In the genomic region with DNA sequence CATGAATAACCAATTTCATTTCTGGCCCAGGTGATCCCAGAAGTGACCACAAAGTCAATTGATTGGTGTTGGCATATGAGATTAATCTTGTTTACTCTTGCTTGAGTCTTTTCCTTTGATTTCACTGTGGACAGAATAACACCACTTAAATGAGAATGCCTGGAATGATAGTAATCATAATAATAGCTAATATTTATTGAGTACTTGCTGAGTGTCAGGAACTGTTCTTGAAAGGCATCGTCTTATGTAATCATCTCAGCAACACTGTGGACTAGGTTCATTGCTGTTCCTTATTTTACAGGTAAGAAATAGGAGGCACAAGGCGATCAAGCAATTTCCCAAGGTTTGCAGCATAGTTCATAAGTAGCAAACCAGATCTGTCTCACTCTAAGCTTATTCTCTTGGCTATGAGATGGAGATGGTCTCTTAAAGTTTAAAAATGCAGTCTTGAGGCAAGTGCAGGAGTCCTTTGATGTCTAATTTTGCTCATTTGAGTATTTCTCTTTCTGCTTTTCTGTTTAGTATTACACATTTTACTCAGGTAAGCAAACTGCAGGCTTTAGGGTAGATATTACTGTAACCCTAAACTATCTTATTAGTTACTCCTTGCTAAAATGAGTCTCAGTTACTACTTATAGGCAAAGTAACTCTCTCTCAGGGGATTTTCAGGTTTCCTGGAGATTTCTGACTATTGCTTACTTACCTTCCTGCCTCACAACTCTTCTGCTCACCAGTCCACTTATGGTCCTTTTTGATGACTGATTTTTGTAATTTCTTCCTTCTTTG, we compare ENCODE assay signal across 1 cellular context.
TF ChIP-seq lines count a peak whose summit lies in the region.

No MANE protein-coding gene starts in this region.

TF ChIP-seq in HepG2, 621 proteins besides CTCF, POLR2A, EP300 and RAD21 (continued from another document and continues in another):
- TF ChIP-seq, protein P1, sequence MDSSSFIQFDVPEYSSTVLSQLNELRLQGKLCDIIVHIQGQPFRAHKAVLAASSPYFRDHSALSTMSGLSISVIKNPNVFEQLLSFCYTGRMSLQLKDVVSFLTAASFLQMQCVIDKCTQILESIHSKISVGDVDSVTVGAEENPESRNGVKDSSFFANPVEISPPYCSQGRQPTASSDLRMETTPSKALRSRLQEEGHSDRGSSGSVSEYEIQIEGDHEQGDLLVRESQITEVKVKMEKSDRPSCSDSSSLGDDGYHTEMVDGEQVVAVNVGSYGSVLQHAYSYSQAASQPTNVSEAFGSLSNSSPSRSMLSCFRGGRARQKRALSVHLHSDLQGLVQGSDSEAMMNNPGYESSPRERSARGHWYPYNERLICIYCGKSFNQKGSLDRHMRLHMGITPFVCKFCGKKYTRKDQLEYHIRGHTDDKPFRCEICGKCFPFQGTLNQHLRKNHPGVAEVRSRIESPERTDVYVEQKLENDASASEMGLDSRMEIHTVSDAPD (CRISPR knock-in tag; IDR thresholded peaks at IDR 0.05) = no peak
- TF ChIP-seq CENPT (CRISPR knock-in tag; IDR thresholded peaks at IDR 0.05; ENCODE audit: low read depth) = no peak
- TF ChIP-seq, protein P2, sequence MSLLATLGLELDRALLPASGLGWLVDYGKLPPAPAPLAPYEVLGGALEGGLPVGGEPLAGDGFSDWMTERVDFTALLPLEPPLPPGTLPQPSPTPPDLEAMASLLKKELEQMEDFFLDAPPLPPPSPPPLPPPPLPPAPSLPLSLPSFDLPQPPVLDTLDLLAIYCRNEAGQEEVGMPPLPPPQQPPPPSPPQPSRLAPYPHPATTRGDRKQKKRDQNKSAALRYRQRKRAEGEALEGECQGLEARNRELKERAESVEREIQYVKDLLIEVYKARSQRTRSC (CRISPR knock-in tag; IDR thresholded peaks at IDR 0.05; ENCODE audit: low read depth) = no peak
- no peak for TF ChIP-seq ZNF775 (CRISPR knock-in tag; IDR thresholded peaks at IDR 0.05; ENCODE audit: borderline replicate concordance)
- TF ChIP-seq, protein P3, sequence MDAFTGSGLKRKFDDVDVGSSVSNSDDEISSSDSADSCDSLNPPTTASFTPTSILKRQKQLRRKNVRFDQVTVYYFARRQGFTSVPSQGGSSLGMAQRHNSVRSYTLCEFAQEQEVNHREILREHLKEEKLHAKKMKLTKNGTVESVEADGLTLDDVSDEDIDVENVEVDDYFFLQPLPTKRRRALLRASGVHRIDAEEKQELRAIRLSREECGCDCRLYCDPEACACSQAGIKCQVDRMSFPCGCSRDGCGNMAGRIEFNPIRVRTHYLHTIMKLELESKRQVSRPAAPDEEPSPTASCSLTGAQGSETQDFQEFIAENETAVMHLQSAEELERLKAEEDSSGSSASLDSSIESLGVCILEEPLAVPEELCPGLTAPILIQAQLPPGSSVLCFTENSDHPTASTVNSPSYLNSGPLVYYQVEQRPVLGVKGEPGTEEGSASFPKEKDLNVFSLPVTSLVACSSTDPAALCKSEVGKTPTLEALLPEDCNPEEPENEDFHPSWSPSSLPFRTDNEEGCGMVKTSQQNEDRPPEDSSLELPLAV (CRISPR knock-in tag; conservative IDR thresholded peaks at IDR 0.05; ENCODE audit: low read depth) = no peak
- no peak for TF ChIP-seq FOXC1 (CRISPR knock-in tag; IDR thresholded peaks at IDR 0.05; ENCODE audit: borderline replicate concordance)
- TF ChIP-seq ZNF383 (CRISPR knock-in tag; IDR thresholded peaks at IDR 0.05; ENCODE audit: borderline replicate concordance) = 0 out of 2 replicates have a peak, but pooled peaks have one; percentile 27
- TF ChIP-seq GTF3A (CRISPR knock-in tag; conservative IDR thresholded peaks at IDR 0.05) = no peak
- no peak for TF ChIP-seq HOXA3 (CRISPR knock-in tag; IDR thresholded peaks at IDR 0.05)
- no peak for TF ChIP-seq EZH2 (conservative IDR thresholded peaks at IDR 0.05; ENCODE audit: low read depth, low read length)
- TF ChIP-seq ARNTL (CRISPR knock-in tag; IDR thresholded peaks at IDR 0.05) = peak; percentile 59; the same call in 1 of the 2 replicates
- TF ChIP-seq, protein P4, sequence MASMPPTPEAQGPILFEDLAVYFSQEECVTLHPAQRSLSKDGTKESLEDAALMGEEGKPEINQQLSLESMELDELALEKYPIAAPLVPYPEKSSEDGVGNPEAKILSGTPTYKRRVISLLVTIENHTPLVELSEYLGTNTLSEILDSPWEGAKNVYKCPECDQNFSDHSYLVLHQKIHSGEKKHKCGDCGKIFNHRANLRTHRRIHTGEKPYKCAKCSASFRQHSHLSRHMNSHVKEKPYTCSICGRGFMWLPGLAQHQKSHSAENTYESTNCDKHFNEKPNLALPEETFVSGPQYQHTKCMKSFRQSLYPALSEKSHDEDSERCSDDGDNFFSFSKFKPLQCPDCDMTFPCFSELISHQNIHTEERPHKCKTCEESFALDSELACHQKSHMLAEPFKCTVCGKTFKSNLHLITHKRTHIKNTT (CRISPR knock-in tag; IDR thresholded peaks at IDR 0.05) = no peak
- TF ChIP-seq ZNF724P (CRISPR knock-in tag; IDR thresholded peaks at IDR 0.05; ENCODE audit: borderline replicate concordance) = no peak
- peak; percentile 94 for TF ChIP-seq TEAD3 (CRISPR knock-in tag; optimal IDR thresholded peaks at IDR 0.05; ENCODE audit: borderline replicate concordance)
- TF ChIP-seq ZNF207 (IDR thresholded peaks at IDR 0.05; ENCODE audit: borderline replicate concordance) = no peak
- no peak for TF ChIP-seq ZNF891 (CRISPR knock-in tag; IDR thresholded peaks at IDR 0.05)
- peak; percentile 76; the same call in 1 of the 2 replicates for TF ChIP-seq ZMYM4 (CRISPR knock-in tag; IDR thresholded peaks at IDR 0.05)
- TF ChIP-seq FOSL1 (CRISPR knock-in tag; IDR thresholded peaks at IDR 0.05; ENCODE audit: borderline replicate concordance) = no peak; the same call in 1 of the 2 replicates
- TF ChIP-seq, protein P5, sequence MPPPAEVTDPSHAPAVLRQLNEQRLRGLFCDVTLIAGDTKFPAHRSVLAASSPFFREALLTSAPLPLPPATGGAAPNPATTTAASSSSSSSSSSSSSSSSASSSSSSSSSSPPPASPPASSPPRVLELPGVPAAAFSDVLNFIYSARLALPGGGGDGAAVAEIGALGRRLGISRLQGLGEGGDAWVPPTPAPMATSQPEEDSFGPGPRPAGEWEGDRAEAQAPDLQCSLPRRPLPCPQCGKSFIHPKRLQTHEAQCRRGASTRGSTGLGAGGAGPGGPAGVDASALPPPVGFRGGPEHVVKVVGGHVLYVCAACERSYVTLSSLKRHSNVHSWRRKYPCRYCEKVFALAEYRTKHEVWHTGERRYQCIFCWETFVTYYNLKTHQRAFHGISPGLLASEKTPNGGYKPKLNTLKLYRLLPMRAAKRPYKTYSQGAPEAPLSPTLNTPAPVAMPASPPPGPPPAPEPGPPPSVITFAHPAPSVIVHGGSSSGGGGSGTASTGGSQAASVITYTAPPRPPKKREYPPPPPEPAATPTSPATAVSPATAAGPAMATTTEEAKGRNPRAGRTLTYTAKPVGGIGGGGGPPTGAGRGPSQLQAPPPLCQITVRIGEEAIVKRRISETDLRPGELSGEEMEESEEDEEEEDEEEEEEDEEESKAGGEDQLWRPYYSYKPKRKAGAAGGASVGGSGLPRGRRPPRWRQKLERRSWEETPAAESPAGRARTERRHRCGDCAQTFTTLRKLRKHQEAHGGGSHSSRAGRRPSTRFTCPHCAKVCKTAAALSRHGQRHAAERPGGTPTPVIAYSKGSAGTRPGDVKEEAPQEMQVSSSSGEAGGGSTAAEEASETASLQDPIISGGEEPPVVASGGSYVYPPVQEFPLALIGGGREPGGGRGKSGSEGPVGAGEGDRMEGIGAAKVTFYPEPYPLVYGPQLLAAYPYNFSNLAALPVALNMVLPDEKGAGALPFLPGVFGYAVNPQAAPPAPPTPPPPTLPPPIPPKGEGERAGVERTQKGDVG (CRISPR knock-in tag; IDR thresholded peaks at IDR 0.05; ENCODE audit: borderline replicate concordance) = no peak
- no peak for TF ChIP-seq ZNF563 (CRISPR knock-in tag; IDR thresholded peaks at IDR 0.05)
- TF ChIP-seq ZNF569 (CRISPR knock-in tag; IDR thresholded peaks at IDR 0.05; ENCODE audit: borderline replicate concordance) = no peak
- TF ChIP-seq ZNF598 (CRISPR knock-in tag; IDR thresholded peaks at IDR 0.05; ENCODE audit: borderline replicate concordance) = no peak
- no peak for TF ChIP-seq KLF13 (CRISPR knock-in tag; IDR thresholded peaks at IDR 0.05)
- TF ChIP-seq, protein P6, sequence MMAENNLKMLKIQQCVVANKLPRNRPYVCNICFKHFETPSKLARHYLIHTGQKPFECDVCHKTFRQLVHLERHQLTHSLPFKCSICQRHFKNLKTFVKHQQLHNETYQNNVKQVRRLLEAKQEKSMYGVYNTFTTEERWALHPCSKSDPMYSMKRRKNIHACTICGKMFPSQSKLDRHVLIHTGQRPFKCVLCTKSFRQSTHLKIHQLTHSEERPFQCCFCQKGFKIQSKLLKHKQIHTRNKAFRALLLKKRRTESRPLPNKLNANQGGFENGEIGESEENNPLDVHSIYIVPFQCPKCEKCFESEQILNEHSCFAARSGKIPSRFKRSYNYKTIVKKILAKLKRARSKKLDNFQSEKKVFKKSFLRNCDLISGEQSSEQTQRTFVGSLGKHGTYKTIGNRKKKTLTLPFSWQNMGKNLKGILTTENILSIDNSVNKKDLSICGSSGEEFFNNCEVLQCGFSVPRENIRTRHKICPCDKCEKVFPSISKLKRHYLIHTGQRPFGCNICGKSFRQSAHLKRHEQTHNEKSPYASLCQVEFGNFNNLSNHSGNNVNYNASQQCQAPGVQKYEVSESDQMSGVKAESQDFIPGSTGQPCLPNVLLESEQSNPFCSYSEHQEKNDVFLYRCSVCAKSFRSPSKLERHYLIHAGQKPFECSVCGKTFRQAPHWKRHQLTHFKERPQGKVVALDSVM (CRISPR knock-in tag; IDR thresholded peaks at IDR 0.05) = no peak
- TF ChIP-seq, protein P7, sequence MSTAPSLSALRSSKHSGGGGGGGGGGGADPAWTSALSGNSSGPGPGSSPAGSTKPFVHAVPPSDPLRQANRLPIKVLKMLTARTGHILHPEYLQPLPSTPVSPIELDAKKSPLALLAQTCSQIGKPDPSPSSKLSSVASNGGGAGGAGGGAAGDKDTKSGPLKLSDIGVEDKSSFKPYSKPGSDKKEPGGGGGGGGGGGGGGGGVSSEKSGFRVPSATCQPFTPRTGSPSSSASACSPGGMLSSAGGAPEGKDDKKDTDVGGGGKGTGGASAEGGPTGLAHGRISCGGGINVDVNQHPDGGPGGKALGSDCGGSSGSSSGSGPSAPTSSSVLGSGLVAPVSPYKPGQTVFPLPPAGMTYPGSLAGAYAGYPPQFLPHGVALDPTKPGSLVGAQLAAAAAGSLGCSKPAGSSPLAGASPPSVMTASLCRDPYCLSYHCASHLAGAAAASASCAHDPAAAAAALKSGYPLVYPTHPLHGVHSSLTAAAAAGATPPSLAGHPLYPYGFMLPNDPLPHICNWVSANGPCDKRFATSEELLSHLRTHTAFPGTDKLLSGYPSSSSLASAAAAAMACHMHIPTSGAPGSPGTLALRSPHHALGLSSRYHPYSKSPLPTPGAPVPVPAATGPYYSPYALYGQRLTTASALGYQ (CRISPR knock-in tag; IDR thresholded peaks at IDR 0.05) = peak; percentile 98
- TF ChIP-seq NFE2L2 (IDR thresholded peaks at IDR 0.05; ENCODE audit: low read length) = no peak
- TF ChIP-seq, protein P8, sequence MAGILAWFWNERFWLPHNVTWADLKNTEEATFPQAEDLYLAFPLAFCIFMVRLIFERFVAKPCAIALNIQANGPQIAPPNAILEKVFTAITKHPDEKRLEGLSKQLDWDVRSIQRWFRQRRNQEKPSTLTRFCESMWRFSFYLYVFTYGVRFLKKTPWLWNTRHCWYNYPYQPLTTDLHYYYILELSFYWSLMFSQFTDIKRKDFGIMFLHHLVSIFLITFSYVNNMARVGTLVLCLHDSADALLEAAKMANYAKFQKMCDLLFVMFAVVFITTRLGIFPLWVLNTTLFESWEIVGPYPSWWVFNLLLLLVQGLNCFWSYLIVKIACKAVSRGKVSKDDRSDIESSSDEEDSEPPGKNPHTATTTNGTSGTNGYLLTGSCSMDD (CRISPR knock-in tag; IDR thresholded peaks at IDR 0.05) = no peak
- TF ChIP-seq MIER3 (CRISPR knock-in tag; IDR thresholded peaks at IDR 0.05; ENCODE audit: borderline replicate concordance) = peak; percentile 92
- TF ChIP-seq ISL2 (CRISPR knock-in tag; IDR thresholded peaks at IDR 0.05) = peak; percentile 99
- peak; percentile 89 for TF ChIP-seq RELA (CRISPR knock-in tag; IDR thresholded peaks at IDR 0.05)
- TF ChIP-seq ZBTB3 (CRISPR knock-in tag; IDR thresholded peaks at IDR 0.05; ENCODE audit: borderline replicate concordance, low read depth) = peak; percentile 88; the same call in 1 of the 2 replicates
- TF ChIP-seq, protein P9, sequence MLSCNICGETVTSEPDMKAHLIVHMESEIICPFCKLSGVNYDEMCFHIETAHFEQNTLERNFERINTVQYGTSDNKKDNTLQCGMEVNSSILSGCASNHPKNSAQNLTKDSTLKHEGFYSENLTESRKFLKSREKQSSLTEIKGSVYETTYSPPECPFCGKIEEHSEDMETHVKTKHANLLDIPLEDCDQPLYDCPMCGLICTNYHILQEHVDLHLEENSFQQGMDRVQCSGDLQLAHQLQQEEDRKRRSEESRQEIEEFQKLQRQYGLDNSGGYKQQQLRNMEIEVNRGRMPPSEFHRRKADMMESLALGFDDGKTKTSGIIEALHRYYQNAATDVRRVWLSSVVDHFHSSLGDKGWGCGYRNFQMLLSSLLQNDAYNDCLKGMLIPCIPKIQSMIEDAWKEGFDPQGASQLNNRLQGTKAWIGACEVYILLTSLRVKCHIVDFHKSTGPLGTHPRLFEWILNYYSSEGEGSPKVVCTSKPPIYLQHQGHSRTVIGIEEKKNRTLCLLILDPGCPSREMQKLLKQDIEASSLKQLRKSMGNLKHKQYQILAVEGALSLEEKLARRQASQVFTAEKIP (CRISPR knock-in tag; IDR thresholded peaks at IDR 0.05; ENCODE audit: borderline replicate concordance) = no peak
- no peak for TF ChIP-seq ARHGAP35 (CRISPR knock-in tag; IDR thresholded peaks at IDR 0.05; ENCODE audit: borderline replicate concordance)
- TF ChIP-seq ZNF496 (CRISPR knock-in tag; IDR thresholded peaks at IDR 0.05; ENCODE audit: insufficient replicate concordance) = no peak
- no peak for TF ChIP-seq BRCA1 (CRISPR knock-in tag; IDR thresholded peaks at IDR 0.05)
- peak; percentile 76; the same call in 1 of the 2 replicates for TF ChIP-seq ZKSCAN8 (CRISPR knock-in tag; IDR thresholded peaks at IDR 0.05; ENCODE audit: borderline replicate concordance)
- no peak for TF ChIP-seq DNMT1 (CRISPR knock-in tag; IDR thresholded peaks at IDR 0.05)
- TF ChIP-seq RCOR2 (CRISPR knock-in tag; IDR thresholded peaks at IDR 0.05) = peak; percentile 92
- TF ChIP-seq ZSCAN29 (CRISPR knock-in tag; conservative IDR thresholded peaks at IDR 0.05) = no peak
- TF ChIP-seq ZNF777 (CRISPR knock-in tag; IDR thresholded peaks at IDR 0.05) = no peak
- TF ChIP-seq, protein P10, sequence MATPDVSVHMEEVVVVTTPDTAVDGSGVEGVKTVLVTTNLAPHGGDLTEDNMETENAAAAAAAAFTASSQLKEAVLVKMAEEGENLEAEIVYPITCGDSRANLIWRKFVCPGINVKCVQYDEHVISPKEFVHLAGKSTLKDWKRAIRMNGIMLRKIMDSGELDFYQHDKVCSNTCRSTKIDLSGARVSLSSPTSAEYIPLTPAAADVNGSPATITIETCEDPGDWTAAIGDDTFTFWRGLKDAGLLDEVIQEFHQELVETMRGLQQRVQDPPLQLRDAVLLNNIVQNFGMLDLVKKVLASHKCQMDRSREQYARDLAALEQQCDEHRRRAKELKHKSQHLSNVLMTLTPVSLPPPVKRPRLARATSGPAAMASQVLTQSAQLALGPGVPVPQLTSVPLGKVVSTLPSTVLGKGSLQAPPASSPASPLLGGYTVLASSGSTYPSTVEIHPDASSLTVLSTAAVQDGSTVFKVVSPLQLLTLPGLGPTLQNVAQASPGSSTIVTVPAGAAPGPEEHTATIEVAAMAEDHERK (CRISPR knock-in tag; IDR thresholded peaks at IDR 0.05; ENCODE audit: low read depth) = peak; percentile 24; the same call in 1 of the 2 replicates
- TF ChIP-seq ZSCAN20 (CRISPR knock-in tag; IDR thresholded peaks at IDR 0.05; ENCODE audit: borderline replicate concordance) = no peak
- no peak for TF ChIP-seq CEBPB (IDR thresholded peaks at IDR 0.05; ENCODE audit: borderline replicate concordance, low read depth, low read length)
- TF ChIP-seq ZNF235 (CRISPR knock-in tag; IDR thresholded peaks at IDR 0.05; ENCODE audit: borderline replicate concordance) = no peak
